ENCODE assay signal across 8 cellular contexts in the genomic region with DNA sequence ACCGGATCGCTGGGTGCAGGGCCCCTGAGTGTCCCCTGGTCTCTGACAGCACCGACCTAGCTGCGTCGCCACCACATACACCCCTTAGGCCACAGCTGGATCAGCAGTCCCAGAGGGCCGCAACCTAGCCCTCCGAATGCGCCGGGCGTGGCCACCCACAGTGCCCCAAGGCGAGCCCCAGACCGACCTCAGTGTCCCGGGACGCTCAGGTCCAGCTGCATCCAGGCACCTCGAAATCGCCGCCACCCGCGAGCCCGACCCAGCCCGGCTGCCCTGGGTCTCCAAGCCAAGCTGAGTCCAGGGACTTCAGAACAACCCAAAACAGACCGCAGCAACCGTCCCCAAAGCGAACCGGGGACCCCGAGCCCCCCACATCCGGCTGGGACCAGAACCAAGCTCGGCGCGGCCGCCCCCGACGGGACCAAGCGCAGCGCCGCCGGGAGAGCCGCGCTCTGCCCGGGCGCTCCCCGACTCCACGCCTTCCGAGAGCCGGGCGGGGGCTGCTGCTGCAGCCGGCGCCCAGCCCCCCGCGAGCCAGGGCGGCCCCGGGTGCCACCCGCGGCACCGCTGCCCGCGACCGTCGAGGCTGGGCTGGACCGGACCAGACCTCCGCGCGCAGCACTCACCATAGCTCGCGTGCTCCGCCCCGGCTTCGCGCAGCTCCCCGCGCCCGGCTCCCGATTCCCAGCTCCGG. TPM values are rescaled to one million over a fixed set of nuclear protein-coding genes. Genes with fewer than 3 reads are reported as not detected.
A peak's percentile ranks its signal among the peaks of the same experiment; 100 is the strongest.
DNase-seq lines count a peak whose midpoint lies in the region; ATAC-seq and TF ChIP-seq lines count a peak whose summit lies in the region.

No MANE protein-coding gene starts in this region.

- peak in 1 of 2 donors; percentile 97 for TF ChIP-seq POLR2A in adrenal gland (IDR thresholded peaks at IDR 0.05)
- no peak for TF ChIP-seq POLR2A in testis (IDR thresholded peaks at IDR 0.05)

- DNase-seq in stimulated activated CD4-positive, alpha-beta T cell treated with anti-CD3 and anti-CD28 coated beads, Interleukin-15, amount 100 ng/mL, for 24 hours = peak; percentile 40
- no peak for DNase-seq in stimulated activated CD4-positive, alpha-beta T cell treated with anti-CD3 and anti-CD28 coated beads, Interleukin-2, amount 100 ng/mL, for 48 hours
- DNase-seq in adrenal gland (peak in 3 of 7 donors; percentile 38 to 55 (median 52)), left lobe of liver (ENCODE audit: low spot score) (peak; percentile 57), testis (no peak), NK-92 (lab: John Stamatoyannopoulos, UW; ENCODE audit: unreplicated experiment) (no peak)

- H3K4me3 ChIP-seq in adrenal gland = peak overlapping the region; percentile 40 to 96 (median 62)
- peak overlapping the region; percentile 88 to 89 for H3K4me3 ChIP-seq in testis

- H3K36me3 ChIP-seq in adrenal gland (replicated peaks in 1 of 2) (no peaks in the 10 kb centered on the region), testis (ENCODE audit: low read depth, missing control alignments) (no peaks in the 10 kb centered on the region)

- H3K4me1 ChIP-seq in adrenal gland (replicated peaks in 1 of 2) (peaks cover 39 to 41% of the 10 kb centered on the region in 2 donors), testis (peaks cover 42% of the 10 kb centered on the region)

- intact Hi-C loops in adrenal gland (cut with DNase I) = loop anchor here in 1 of 2 donors (5.0 kb wide), 1 partner anchor 88 kb away; no protein-coding TSS in a partner anchor
- intact Hi-C loops in testis (cut with DNase I; ENCODE audit: low total_unique reads) = no loop called here

- no peak for TF ChIP-seq CTCF in adrenal gland (IDR thresholded peaks at IDR 0.05)
- no peak for TF ChIP-seq CTCF in testis (IDR thresholded peaks at IDR 0.05)

- H3K27me3 ChIP-seq in adrenal gland (no peaks in the 10 kb centered on the region), testis (no peaks in the 10 kb centered on the region)

- ATAC-seq in HG03442 (IDR thresholded peaks at IDR 0.05; ENCODE audit: unreplicated experiment) (peak; percentile 19), left lobe of liver (peak; percentile 48), HG03097 (IDR thresholded peaks at IDR 0.05; ENCODE audit: low FRiP score, unreplicated experiment) (no peak)

- 1 to 2% (median 1%) methylated on average over 38 to 74 of the region's 74 CpGs; no CpG with 5 or more reads in 1 of the 4 donors for WGBS in adrenal gland, 4 donors
- WGBS in testis, 2 donors = 1 to 2% methylated on average over 10 to 38 of the region's 74 CpGs

- H3K27ac ChIP-seq in adrenal gland (peak overlapping the region; percentile 84 to 96 (median 94)), testis (peak overlapping the region; percentile 91 to 93)

- H3K9me3 ChIP-seq in adrenal gland (replicated peaks in 1 of 3) (no peaks in the 10 kb centered on the region), testis (no peaks in the 10 kb centered on the region)

RNA-seq across cellular contexts. Expression of gene ECE1, which starts 54.6 kb away (rescaled TPM):
- total RNA-seq in adrenal gland (100 to 1,000 TPM; 173 to 588 (median 259) TPM), left lobe of liver (58.0 TPM), testis (100 to 1,000 TPM in 1 of 2 donors, 10 to 100 TPM in 1; 96.4 to 101 TPM)
- polyA plus RNA-seq in adrenal gland (100 to 1,000 TPM; 150 to 327 (median 176) TPM), testis (ENCODE audit: insufficient read depth, low read depth, low replicate concordance) (66.1 TPM)

Comparison
In these comparisons a context has a peak if more than half of its experiments do, and no peak if none do; other contexts are left out.
1. DNase-seq: peak in stimulated activated CD4-positive, alpha-beta T cell treated with anti-CD3 and anti-CD28 coated beads, Interleukin-15, amount 100 ng/mL, for 24 hours (single experiment) and left lobe of liver (single experiment); none in stimulated activated CD4-positive, alpha-beta T cell treated with anti-CD3 and anti-CD28 coated beads, Interleukin-2, amount 100 ng/mL, for 48 hours (0 of 2), testis (single experiment) and NK-92 (single experiment).